8 cellular contexts compared by ENCODE assay signal in the genomic region with DNA sequence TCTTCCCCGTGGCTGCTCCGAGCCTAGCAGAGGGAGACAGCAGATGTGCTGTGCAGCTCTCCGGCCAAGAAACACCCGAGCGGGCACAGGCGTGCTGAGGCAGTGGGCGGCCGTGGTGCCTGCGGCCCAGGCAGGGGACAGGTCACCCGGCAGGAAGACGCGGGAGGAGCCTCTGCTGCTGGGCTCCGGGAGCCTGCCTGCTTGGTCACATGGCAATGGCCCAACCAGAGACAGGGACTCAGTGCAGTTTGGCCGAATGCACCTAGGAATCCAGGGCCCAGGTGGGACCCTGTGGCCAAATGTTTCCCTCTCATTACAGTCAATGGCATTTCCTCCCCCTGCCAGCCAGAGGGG.
DNase-seq lines count a peak whose midpoint lies in the region; ATAC-seq lines count a peak whose summit lies in the region.

No MANE protein-coding gene starts in this region.

- peak overlapping the region; percentile 20 to 37 for H3K4me3 ChIP-seq in esophagus (ENCODE audit: low read depth in 1 of 2, low read length in 2 of 2)
- H3K4me3 ChIP-seq in muscle layer of colon (ENCODE audit: low read depth in 1 of 2, low read length in 2 of 2), result peak overlapping the region; percentile 16 to 20

- H3K27me3 ChIP-seq in esophagus (ENCODE audit: control insufficient read depth in 1 of 2, insufficient read depth in 2 of 2, low read length in 2 of 2), result no peaks in the 10 kb centered on the region
- H3K27me3 ChIP-seq in muscle layer of colon (ENCODE audit: control insufficient read depth in 1 of 2, insufficient read depth in 2 of 2, low read length in 2 of 2), result no peaks in the 10 kb centered on the region

- peak overlapping the region in 1 of 2 donors; percentile 33 for H3K27ac ChIP-seq in esophagus (ENCODE audit: low read depth in 2 of 2, low read length in 1 of 2)
- H3K27ac ChIP-seq in muscle layer of colon (ENCODE audit: low read depth, low read length), result no peak overlapping the region

- peaks cover 6 to 10% of the 10 kb centered on the region in 2 donors for H3K4me1 ChIP-seq in esophagus (ENCODE audit: control insufficient read depth in 2 of 2, insufficient read depth in 2 of 2, low read length in 1 of 2)
- H3K4me1 ChIP-seq in muscle layer of colon (ENCODE audit: insufficient read depth, low read length), result peaks cover 3% of the 10 kb centered on the region

- no peak for ATAC-seq in GM19455 (IDR thresholded peaks at IDR 0.05; ENCODE audit: unreplicated experiment)

- 37 to 55% methylated on average over 14 of the region's 14 CpGs for WGBS in esophagus, 2 donors

- H3K36me3 ChIP-seq in esophagus (ENCODE audit: control insufficient read depth in 2 of 2, insufficient read depth in 2 of 2, low read length in 1 of 2) (no peaks in the 10 kb centered on the region), muscle layer of colon (ENCODE audit: insufficient read depth, low read length) (no peaks in the 10 kb centered on the region)

- H3K9me3 ChIP-seq in esophagus (ENCODE audit: control insufficient read depth in 2 of 2, insufficient read depth in 1 of 2, low read depth in 1 of 2, low read length in 1 of 2), result no peaks in the 10 kb centered on the region
- H3K9me3 ChIP-seq in muscle layer of colon (ENCODE audit: low read length), result no peaks in the 10 kb centered on the region

- peak; percentile 46 for DNase-seq in 8988T
- peak; percentile 73 for DNase-seq in NCI-H446 treated with DMSO at 0.1 percent for 48 hours (lab: John Stamatoyannopoulos, UW)
- DNase-seq in NCI-H2227 (lab: John Stamatoyannopoulos, UW; ENCODE audit: unreplicated experiment), result no peak
- DNase-seq in stimulated activated naive CD4-positive, alpha-beta T cell treated with Interleukin-2 at 50 U/mL for 16 hours (lab: John Stamatoyannopoulos, UW), result no peak
- no peak for DNase-seq in T-helper 2 cell

- H3K9ac ChIP-seq in muscle layer of colon (ENCODE audit: low read length), result no peak overlapping the region

Comparison
In these comparisons a context has a peak if more than half of its experiments do, and no peak if none do; other contexts are left out.
1. DNase-seq: peak in 8988T (single experiment) and NCI-H446 treated with DMSO at 0.1 percent for 48 hours (single experiment); none in NCI-H2227 (single experiment), stimulated activated naive CD4-positive, alpha-beta T cell treated with Interleukin-2 at 50 U/mL for 16 hours (single experiment) and T-helper 2 cell (0 of 5).